Comparison of ENCODE assay signal across 1 cellular context in genomic region chr15:71440479-71441071, GRCh38.
TF ChIP-seq lines count a peak whose summit lies in the region.

No MANE protein-coding gene starts in this region.

TF ChIP-seq in GM23338, 12 proteins besides CTCF, POLR2A, EP300 and RAD21 (continued from another document):
- TF ChIP-seq, protein P1, sequence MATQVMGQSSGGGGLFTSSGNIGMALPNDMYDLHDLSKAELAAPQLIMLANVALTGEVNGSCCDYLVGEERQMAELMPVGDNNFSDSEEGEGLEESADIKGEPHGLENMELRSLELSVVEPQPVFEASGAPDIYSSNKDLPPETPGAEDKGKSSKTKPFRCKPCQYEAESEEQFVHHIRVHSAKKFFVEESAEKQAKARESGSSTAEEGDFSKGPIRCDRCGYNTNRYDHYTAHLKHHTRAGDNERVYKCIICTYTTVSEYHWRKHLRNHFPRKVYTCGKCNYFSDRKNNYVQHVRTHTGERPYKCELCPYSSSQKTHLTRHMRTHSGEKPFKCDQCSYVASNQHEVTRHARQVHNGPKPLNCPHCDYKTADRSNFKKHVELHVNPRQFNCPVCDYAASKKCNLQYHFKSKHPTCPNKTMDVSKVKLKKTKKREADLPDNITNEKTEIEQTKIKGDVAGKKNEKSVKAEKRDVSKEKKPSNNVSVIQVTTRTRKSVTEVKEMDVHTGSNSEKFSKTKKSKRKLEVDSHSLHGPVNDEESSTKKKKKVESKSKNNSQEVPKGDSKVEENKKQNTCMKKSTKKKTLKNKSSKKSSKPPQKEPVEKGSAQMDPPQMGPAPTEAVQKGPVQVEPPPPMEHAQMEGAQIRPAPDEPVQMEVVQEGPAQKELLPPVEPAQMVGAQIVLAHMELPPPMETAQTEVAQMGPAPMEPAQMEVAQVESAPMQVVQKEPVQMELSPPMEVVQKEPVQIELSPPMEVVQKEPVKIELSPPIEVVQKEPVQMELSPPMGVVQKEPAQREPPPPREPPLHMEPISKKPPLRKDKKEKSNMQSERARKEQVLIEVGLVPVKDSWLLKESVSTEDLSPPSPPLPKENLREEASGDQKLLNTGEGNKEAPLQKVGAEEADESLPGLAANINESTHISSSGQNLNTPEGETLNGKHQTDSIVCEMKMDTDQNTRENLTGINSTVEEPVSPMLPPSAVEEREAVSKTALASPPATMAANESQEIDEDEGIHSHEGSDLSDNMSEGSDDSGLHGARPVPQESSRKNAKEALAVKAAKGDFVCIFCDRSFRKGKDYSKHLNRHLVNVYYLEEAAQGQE (IDR thresholded peaks at IDR 0.05; ENCODE audit: unreplicated experiment): no peak
- TF ChIP-seq POLR2AphosphoS5 (IDR thresholded peaks at IDR 0.05; ENCODE audit: low read depth) (no peak), CREB1 (CRISPR knock-in tag; IDR thresholded peaks at IDR 0.05; ENCODE audit: low read depth) (no peak), ETS1 (IDR thresholded peaks at IDR 0.05) (no peak), NANOG (IDR thresholded peaks at IDR 0.05; ENCODE audit: borderline replicate concordance) (no peak)
- TF ChIP-seq, protein P2, sequence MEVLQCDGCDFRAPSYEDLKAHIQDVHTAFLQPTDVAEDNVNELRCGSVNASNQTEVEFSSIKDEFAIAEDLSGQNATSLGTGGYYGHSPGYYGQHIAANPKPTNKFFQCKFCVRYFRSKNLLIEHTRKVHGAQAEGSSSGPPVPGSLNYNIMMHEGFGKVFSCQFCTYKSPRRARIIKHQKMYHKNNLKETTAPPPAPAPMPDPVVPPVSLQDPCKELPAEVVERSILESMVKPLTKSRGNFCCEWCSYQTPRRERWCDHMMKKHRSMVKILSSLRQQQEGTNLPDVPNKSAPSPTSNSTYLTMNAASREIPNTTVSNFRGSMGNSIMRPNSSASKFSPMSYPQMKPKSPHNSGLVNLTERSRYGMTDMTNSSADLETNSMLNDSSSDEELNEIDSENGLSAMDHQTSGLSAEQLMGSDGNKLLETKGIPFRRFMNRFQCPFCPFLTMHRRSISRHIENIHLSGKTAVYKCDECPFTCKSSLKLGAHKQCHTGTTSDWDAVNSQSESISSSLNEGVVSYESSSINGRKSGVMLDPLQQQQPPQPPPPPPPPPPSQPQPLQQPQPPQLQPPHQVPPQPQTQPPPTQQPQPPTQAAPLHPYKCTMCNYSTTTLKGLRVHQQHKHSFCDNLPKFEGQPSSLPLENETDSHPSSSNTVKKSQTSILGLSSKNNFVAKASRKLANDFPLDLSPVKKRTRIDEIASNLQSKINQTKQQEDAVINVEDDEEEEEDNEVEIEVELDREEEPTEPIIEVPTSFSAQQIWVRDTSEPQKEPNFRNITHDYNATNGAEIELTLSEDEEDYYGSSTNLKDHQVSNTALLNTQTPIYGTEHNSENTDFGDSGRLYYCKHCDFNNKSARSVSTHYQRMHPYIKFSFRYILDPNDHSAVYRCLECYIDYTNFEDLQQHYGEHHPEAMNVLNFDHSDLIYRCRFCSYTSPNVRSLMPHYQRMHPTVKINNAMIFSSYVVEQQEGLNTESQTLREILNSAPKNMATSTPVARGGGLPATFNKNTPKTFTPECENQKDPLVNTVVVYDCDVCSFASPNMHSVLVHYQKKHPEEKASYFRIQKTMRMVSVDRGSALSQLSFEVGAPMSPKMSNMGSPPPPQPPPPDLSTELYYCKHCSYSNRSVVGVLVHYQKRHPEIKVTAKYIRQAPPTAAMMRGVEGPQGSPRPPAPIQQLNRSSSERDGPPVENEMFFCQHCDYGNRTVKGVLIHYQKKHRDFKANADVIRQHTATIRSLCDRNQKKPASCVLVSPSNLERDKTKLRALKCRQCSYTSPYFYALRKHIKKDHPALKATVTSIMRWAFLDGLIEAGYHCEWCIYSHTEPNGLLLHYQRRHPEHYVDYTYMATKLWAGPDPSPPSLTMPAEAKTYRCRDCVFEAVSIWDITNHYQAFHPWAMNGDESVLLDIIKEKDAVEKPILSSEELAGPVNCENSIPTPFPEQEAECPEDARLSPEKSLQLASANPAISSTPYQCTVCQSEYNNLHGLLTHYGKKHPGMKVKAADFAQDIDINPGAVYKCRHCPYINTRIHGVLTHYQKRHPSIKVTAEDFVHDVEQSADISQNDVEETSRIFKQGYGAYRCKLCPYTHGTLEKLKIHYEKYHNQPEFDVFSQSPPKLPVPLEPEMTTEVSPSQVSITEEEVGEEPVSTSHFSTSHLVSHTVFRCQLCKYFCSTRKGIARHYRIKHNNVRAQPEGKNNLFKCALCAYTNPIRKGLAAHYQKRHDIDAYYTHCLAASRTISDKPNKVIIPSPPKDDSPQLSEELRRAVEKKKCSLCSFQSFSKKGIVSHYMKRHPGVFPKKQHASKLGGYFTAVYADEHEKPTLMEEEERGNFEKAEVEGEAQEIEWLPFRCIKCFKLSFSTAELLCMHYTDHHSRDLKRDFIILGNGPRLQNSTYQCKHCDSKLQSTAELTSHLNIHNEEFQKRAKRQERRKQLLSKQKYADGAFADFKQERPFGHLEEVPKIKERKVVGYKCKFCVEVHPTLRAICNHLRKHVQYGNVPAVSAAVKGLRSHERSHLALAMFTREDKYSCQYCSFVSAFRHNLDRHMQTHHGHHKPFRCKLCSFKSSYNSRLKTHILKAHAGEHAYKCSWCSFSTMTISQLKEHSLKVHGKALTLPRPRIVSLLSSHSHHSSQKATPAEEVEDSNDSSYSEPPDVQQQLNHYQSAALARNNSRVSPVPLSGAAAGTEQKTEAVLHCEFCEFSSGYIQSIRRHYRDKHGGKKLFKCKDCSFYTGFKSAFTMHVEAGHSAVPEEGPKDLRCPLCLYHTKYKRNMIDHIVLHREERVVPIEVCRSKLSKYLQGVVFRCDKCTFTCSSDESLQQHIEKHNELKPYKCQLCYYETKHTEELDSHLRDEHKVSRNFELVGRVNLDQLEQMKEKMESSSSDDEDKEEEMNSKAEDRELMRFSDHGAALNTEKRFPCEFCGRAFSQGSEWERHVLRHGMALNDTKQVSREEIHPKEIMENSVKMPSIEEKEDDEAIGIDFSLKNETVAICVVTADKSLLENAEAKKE (CRISPR knock-in tag; IDR thresholded peaks at IDR 0.05): no peak
